27 cellular contexts compared by ENCODE assay signal in genomic region chr6:112160745-112161144, GRCh38.
"Had no signal": no experiment of that assay in that cellular context is flagged by ENCODE, and none has a peak within 500 bp of the region (broad histone marks: within the 10 kb centered on the region; RNA-seq: fewer than 3 reads in every experiment).

No MANE protein-coding gene starts in this region.

- H3K27ac ChIP-seq: brain microvascular endothelial cell, KMS-11, SJCRH30, SK-N-MC had no signal

- H3K27ac Mint-ChIP-seq: activated CD4-positive, alpha-beta T cell treated with anti-CD3 and anti-CD28 coated beads, Interleukin-2, amount 10 ng/mL, durations not matched to agents 24 days and 14 days; activated CD8-positive, alpha-beta T cell treated with anti-CD3 and anti-CD28 coated beads for 36 hours; activated naive CD8-positive, alpha-beta T cell treated with anti-CD3 and anti-CD28 coated beads for 36 hours; activated T-cell treated with anti-CD3 and anti-CD28 coated beads, Interleukin-2, amount 50 U/mL, for 72 hours; activated T-helper 17 cell treated with anti-CD3 and anti-CD28 coated beads, Interleukin-2, amount 50 U/mL, for 72 hours had no signal

- H3K9me3 Mint-ChIP-seq: activated CD4-positive, alpha-beta T cell treated with anti-CD3 and anti-CD28 coated beads, Interleukin-2, amount 10 ng/mL, durations not matched to agents 24 days and 14 days; activated CD8-positive, alpha-beta T cell treated with anti-CD3 and anti-CD28 coated beads for 36 hours; activated naive CD8-positive, alpha-beta T cell treated with anti-CD3 and anti-CD28 coated beads for 36 hours; activated T-cell treated with anti-CD3 and anti-CD28 coated beads, Interleukin-2, amount 50 U/mL, for 72 hours; activated T-helper 17 cell treated with anti-CD3 and anti-CD28 coated beads, Interleukin-2, amount 50 U/mL, for 72 hours had no signal

- H3K36me3 Mint-ChIP-seq: activated naive CD8-positive, alpha-beta T cell treated with anti-CD3 and anti-CD28 coated beads for 36 hours had no signal

- H3K4me3 Mint-ChIP-seq: activated CD4-positive, alpha-beta T cell treated with anti-CD3 and anti-CD28 coated beads, Interleukin-2, amount 10 ng/mL, durations not matched to agents 24 days and 14 days; activated CD8-positive, alpha-beta T cell treated with anti-CD3 and anti-CD28 coated beads for 36 hours; activated naive CD8-positive, alpha-beta T cell treated with anti-CD3 and anti-CD28 coated beads for 36 hours; activated T-cell treated with anti-CD3 and anti-CD28 coated beads, Interleukin-2, amount 50 U/mL, for 72 hours; activated T-helper 17 cell treated with anti-CD3 and anti-CD28 coated beads, Interleukin-2, amount 50 U/mL, for 72 hours had no signal

- H3K9me3 ChIP-seq: SJCRH30 had no signal

- H3K36me3 ChIP-seq: SJCRH30 had no signal

- H3K4me3 ChIP-seq: SJCRH30, SK-N-MC had no signal

- H3K27me3 ChIP-seq: brain microvascular endothelial cell, SJCRH30 had no signal

- DNase-seq: activated CD4-positive, alpha-beta T cell treated with anti-CD3 and anti-CD28 coated beads, Interleukin-2, amount 10 ng/mL, durations not matched to agents 24 days and 14 days; activated CD4-positive, alpha-beta T cell treated with anti-CD3 and anti-CD28 coated beads, Interleukin-2, amount 50 U/mL, for 4 hours; activated CD8-positive, alpha-beta T cell treated with anti-CD3 and anti-CD28 coated beads for 36 hours; activated effector memory CD4-positive, alpha-beta T cell treated with anti-CD3 and anti-CD28 coated beads, Interleukin-2, amount 50 U/mL, for 16 hours; activated naive CD4-positive, alpha-beta T cell; activated naive CD4-positive, alpha-beta T cell treated with anti-CD3 and anti-CD28 coated beads, Interleukin-2, amount 50 U/mL, for 16 hours; activated naive CD8-positive, alpha-beta T cell treated with anti-CD3 and anti-CD28 coated beads for 36 hours; activated T-cell treated with anti-CD3 and anti-CD28 coated beads, Interleukin-2, amount 50 U/mL, for 1 hour; activated T-cell treated with anti-CD3 and anti-CD28 coated beads, Interleukin-2, amount 50 U/mL, for 72 hours; amniotic stem cell; aorta; brain microvascular endothelial cell; MM.1S; MV-4-11; NCI-H1092; NCI-H1436 treated with DMSO at 0.1 percent for 48 hours; NCI-H1694 treated with DMSO at 0.1 percent for 48 hours; NCI-H2029; NCI-H345; NCI-H524 treated with DMSO at 0.1 percent for 48 hours; SHP77; SJCRH30; T1000 had no signal

- ATAC-seq: activated CD8-positive, alpha-beta T cell treated with anti-CD3 and anti-CD28 coated beads for 36 hours; activated T-cell treated with anti-CD3 and anti-CD28 coated beads, Interleukin-2, amount 50 U/mL, for 72 hours; activated T-helper 17 cell treated with anti-CD3 and anti-CD28 coated beads, Interleukin-2, amount 50 U/mL, for 72 hours; Panc1 had no signal
